Comparison of ENCODE assay signal across 2 cellular contexts in the genomic region with DNA sequence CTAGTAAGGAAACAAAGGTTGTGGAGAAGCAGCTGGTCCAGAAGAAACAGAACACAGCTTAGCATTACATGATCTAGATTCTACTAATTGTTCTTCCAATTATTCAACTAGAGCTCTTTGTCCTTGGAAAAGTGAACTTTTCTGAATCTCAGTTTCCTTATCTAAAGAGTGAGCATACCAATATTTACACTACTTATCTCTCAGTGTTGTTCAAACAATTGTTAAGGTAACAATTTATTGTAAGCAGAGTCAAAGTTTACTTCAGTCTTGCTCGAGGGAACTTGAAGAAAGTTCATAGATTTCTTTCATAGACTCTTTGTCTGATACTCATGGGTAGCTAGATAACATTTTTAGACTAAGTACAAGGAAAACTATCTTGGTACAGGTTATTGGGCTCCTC.
TF ChIP-seq lines count a peak whose summit lies in the region.

No MANE protein-coding gene starts in this region.

TF ChIP-seq in K562, 482 proteins besides CTCF, POLR2A, EP300 and RAD21:
- TF ChIP-seq FOXA3 (CRISPR knock-in tag; conservative IDR thresholded peaks at IDR 0.05 in 1 of 2, IDR thresholded peaks at IDR 0.05 in 1 of 2) (peak in 1 of 2 experiments; percentile 49; a peak in 1 of 4 replicates), TAF7 (tag; IDR thresholded peaks at IDR 0.05) (no peak), SOX6 (IDR thresholded peaks at IDR 0.05) (peak; percentile 18; the same call in 1 of the 2 replicates), KDM1A (IDR thresholded peaks at IDR 0.05) (peak in 1 of 2 experiments; percentile 10; a peak in 1 of 4 replicates)

TF ChIP-seq in HepG2, 621 proteins besides CTCF, POLR2A, EP300 and RAD21 (continues in another document):
- TF ChIP-seq GATAD2A (CRISPR knock-in tag; IDR thresholded peaks at IDR 0.05) (peak; percentile 94), GFI1 (CRISPR knock-in tag; IDR thresholded peaks at IDR 0.05; ENCODE audit: borderline replicate concordance) (peak; percentile 98), CREB1 (IDR thresholded peaks at IDR 0.05) (no peak), CREB1 (CRISPR knock-in tag; IDR thresholded peaks at IDR 0.05) (peak; percentile 56), MIER3 (CRISPR knock-in tag; IDR thresholded peaks at IDR 0.05; ENCODE audit: borderline replicate concordance) (no peak), MIXL1 (CRISPR knock-in tag; IDR thresholded peaks at IDR 0.05) (peak; percentile 58; the same call in 1 of the 2 replicates), ZNF670 (CRISPR knock-in tag; IDR thresholded peaks at IDR 0.05; ENCODE audit: borderline replicate concordance) (no peak), THAP11 (CRISPR knock-in tag; IDR thresholded peaks at IDR 0.05) (0 out of 2 replicates have a peak, but pooled peaks have one; percentile 28), SOX5 (CRISPR knock-in tag; IDR thresholded peaks at IDR 0.05; ENCODE audit: borderline replicate concordance) (peak; percentile 87), ZMYM4 (CRISPR knock-in tag; IDR thresholded peaks at IDR 0.05) (peak; percentile 14; the same call in 1 of the 2 replicates), NR2F2 (IDR thresholded peaks at IDR 0.05; ENCODE audit: borderline replicate concordance, low read depth) (peak; percentile 69; the same call in 1 of the 2 replicates), ZNF496 (CRISPR knock-in tag; IDR thresholded peaks at IDR 0.05; ENCODE audit: insufficient replicate concordance) (no peak), FOXA3 (CRISPR knock-in tag; IDR thresholded peaks at IDR 0.05) (peak; percentile 94), SOX13 (IDR thresholded peaks at IDR 0.05) (peak; percentile 32; the same call in 1 of the 2 replicates), SOX13 (CRISPR knock-in tag; conservative IDR thresholded peaks at IDR 0.05 in 1 of 2, IDR thresholded peaks at IDR 0.05 in 1 of 2) (peak in 1 of 2 experiments; percentile 96; a peak in 2 of 4 replicates), STAG1 (CRISPR knock-in tag; IDR thresholded peaks at IDR 0.05) (0 out of 2 replicates have a peak, but pooled peaks have one; percentile 2), HDAC2 (CRISPR knock-in tag; IDR thresholded peaks at IDR 0.05) (peak; percentile 72; the same call in 1 of the 2 replicates), FOXP1 (IDR thresholded peaks at IDR 0.05) (no peak), FOXP1 (CRISPR knock-in tag; IDR thresholded peaks at IDR 0.05) (peak; percentile 87), CREM (IDR thresholded peaks at IDR 0.05) (peak; percentile 73), CREM (CRISPR knock-in tag; IDR thresholded peaks at IDR 0.05) (no peak), FOXJ3 (CRISPR knock-in tag; IDR thresholded peaks at IDR 0.05; ENCODE audit: borderline replicate concordance) (peak; percentile 74; the same call in 1 of the 2 replicates), FOXP4 (CRISPR knock-in tag; IDR thresholded peaks at IDR 0.05) (peak; percentile 69), TBX3 (IDR thresholded peaks at IDR 0.05; ENCODE audit: borderline replicate concordance) (peak; percentile 51; the same call in 1 of the 2 replicates), TCF7 (IDR thresholded peaks at IDR 0.05; ENCODE audit: low read depth) (peak; percentile 47; the same call in 1 of the 2 replicates), ZNF503 (CRISPR knock-in tag; IDR thresholded peaks at IDR 0.05) (peak; percentile 85), PPARG (CRISPR knock-in tag; conservative IDR thresholded peaks at IDR 0.05) (peak; percentile 87), ZBTB1 (CRISPR knock-in tag; IDR thresholded peaks at IDR 0.05; ENCODE audit: borderline replicate concordance) (no peak), ZNF773 (CRISPR knock-in tag; IDR thresholded peaks at IDR 0.05; ENCODE audit: borderline replicate concordance) (no peak), RARA (CRISPR knock-in tag; IDR thresholded peaks at IDR 0.05) (peak; percentile 58), ZFP1 (CRISPR knock-in tag; IDR thresholded peaks at IDR 0.05) (no peak), NR2F6 (IDR thresholded peaks at IDR 0.05) (peak; percentile 61), NR2F6 (CRISPR knock-in tag; IDR thresholded peaks at IDR 0.05) (no peak; the same call in 1 of the 2 replicates), HNF4A (CRISPR knock-in tag; IDR thresholded peaks at IDR 0.05) (peak; percentile 76), TBL1XR1 (IDR thresholded peaks at IDR 0.05; ENCODE audit: borderline replicate concordance, low read length, partially characterized antibody) (peak; percentile 16)
- TF ChIP-seq, protein P1, sequence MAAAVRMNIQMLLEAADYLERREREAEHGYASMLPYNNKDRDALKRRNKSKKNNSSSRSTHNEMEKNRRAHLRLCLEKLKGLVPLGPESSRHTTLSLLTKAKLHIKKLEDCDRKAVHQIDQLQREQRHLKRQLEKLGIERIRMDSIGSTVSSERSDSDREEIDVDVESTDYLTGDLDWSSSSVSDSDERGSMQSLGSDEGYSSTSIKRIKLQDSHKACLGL (CRISPR knock-in tag; IDR thresholded peaks at IDR 0.05), result no peak
- TF ChIP-seq, protein P2, sequence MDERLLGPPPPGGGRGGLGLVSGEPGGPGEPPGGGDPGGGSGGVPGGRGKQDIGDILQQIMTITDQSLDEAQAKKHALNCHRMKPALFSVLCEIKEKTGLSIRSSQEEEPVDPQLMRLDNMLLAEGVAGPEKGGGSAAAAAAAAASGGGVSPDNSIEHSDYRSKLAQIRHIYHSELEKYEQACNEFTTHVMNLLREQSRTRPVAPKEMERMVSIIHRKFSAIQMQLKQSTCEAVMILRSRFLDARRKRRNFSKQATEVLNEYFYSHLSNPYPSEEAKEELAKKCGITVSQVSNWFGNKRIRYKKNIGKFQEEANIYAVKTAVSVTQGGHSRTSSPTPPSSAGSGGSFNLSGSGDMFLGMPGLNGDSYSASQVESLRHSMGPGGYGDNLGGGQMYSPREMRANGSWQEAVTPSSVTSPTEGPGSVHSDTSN (CRISPR knock-in tag; IDR thresholded peaks at IDR 0.05), result no peak
- TF ChIP-seq, protein P3, sequence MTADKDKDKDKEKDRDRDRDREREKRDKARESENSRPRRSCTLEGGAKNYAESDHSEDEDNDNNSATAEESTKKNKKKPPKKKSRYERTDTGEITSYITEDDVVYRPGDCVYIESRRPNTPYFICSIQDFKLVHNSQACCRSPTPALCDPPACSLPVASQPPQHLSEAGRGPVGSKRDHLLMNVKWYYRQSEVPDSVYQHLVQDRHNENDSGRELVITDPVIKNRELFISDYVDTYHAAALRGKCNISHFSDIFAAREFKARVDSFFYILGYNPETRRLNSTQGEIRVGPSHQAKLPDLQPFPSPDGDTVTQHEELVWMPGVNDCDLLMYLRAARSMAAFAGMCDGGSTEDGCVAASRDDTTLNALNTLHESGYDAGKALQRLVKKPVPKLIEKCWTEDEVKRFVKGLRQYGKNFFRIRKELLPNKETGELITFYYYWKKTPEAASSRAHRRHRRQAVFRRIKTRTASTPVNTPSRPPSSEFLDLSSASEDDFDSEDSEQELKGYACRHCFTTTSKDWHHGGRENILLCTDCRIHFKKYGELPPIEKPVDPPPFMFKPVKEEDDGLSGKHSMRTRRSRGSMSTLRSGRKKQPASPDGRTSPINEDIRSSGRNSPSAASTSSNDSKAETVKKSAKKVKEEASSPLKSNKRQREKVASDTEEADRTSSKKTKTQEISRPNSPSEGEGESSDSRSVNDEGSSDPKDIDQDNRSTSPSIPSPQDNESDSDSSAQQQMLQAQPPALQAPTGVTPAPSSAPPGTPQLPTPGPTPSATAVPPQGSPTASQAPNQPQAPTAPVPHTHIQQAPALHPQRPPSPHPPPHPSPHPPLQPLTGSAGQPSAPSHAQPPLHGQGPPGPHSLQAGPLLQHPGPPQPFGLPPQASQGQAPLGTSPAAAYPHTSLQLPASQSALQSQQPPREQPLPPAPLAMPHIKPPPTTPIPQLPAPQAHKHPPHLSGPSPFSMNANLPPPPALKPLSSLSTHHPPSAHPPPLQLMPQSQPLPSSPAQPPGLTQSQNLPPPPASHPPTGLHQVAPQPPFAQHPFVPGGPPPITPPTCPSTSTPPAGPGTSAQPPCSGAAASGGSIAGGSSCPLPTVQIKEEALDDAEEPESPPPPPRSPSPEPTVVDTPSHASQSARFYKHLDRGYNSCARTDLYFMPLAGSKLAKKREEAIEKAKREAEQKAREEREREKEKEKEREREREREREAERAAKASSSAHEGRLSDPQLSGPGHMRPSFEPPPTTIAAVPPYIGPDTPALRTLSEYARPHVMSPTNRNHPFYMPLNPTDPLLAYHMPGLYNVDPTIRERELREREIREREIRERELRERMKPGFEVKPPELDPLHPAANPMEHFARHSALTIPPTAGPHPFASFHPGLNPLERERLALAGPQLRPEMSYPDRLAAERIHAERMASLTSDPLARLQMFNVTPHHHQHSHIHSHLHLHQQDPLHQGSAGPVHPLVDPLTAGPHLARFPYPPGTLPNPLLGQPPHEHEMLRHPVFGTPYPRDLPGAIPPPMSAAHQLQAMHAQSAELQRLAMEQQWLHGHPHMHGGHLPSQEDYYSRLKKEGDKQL (CRISPR knock-in tag; IDR thresholded peaks at IDR 0.05; ENCODE audit: low read depth), result peak; percentile 75; the same call in 1 of the 2 replicates
- TF ChIP-seq, protein P4, sequence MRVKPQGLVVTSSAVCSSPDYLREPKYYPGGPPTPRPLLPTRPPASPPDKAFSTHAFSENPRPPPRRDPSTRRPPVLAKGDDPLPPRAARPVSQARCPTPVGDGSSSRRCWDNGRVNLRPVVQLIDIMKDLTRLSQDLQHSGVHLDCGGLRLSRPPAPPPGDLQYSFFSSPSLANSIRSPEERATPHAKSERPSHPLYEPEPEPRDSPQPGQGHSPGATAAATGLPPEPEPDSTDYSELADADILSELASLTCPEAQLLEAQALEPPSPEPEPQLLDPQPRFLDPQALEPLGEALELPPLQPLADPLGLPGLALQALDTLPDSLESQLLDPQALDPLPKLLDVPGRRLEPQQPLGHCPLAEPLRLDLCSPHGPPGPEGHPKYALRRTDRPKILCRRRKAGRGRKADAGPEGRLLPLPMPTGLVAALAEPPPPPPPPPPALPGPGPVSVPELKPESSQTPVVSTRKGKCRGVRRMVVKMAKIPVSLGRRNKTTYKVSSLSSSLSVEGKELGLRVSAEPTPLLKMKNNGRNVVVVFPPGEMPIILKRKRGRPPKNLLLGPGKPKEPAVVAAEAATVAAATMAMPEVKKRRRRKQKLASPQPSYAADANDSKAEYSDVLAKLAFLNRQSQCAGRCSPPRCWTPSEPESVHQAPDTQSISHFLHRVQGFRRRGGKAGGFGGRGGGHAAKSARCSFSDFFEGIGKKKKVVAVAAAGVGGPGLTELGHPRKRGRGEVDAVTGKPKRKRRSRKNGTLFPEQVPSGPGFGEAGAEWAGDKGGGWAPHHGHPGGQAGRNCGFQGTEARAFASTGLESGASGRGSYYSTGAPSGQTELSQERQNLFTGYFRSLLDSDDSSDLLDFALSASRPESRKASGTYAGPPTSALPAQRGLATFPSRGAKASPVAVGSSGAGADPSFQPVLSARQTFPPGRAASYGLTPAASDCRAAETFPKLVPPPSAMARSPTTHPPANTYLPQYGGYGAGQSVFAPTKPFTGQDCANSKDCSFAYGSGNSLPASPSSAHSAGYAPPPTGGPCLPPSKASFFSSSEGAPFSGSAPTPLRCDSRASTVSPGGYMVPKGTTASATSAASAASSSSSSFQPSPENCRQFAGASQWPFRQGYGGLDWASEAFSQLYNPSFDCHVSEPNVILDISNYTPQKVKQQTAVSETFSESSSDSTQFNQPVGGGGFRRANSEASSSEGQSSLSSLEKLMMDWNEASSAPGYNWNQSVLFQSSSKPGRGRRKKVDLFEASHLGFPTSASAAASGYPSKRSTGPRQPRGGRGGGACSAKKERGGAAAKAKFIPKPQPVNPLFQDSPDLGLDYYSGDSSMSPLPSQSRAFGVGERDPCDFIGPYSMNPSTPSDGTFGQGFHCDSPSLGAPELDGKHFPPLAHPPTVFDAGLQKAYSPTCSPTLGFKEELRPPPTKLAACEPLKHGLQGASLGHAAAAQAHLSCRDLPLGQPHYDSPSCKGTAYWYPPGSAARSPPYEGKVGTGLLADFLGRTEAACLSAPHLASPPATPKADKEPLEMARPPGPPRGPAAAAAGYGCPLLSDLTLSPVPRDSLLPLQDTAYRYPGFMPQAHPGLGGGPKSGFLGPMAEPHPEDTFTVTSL (CRISPR knock-in tag; IDR thresholded peaks at IDR 0.05; ENCODE audit: borderline replicate concordance), result peak; percentile 31; the same call in 1 of the 2 replicates
- TF ChIP-seq, protein P5, sequence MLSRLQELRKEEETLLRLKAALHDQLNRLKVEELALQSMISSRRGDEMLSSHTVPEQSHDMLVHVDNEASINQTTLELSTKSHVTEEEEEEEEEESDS (CRISPR knock-in tag; IDR thresholded peaks at IDR 0.05; ENCODE audit: borderline replicate concordance), result no peak
- TF ChIP-seq, protein P6, sequence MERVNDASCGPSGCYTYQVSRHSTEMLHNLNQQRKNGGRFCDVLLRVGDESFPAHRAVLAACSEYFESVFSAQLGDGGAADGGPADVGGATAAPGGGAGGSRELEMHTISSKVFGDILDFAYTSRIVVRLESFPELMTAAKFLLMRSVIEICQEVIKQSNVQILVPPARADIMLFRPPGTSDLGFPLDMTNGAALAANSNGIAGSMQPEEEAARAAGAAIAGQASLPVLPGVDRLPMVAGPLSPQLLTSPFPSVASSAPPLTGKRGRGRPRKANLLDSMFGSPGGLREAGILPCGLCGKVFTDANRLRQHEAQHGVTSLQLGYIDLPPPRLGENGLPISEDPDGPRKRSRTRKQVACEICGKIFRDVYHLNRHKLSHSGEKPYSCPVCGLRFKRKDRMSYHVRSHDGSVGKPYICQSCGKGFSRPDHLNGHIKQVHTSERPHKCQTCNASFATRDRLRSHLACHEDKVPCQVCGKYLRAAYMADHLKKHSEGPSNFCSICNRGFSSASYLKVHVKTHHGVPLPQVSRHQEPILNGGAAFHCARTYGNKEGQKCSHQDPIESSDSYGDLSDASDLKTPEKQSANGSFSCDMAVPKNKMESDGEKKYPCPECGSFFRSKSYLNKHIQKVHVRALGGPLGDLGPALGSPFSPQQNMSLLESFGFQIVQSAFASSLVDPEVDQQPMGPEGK (CRISPR knock-in tag; IDR thresholded peaks at IDR 0.05), result no peak
